ENCODE assay signal across 12 cellular contexts in the genomic region with DNA sequence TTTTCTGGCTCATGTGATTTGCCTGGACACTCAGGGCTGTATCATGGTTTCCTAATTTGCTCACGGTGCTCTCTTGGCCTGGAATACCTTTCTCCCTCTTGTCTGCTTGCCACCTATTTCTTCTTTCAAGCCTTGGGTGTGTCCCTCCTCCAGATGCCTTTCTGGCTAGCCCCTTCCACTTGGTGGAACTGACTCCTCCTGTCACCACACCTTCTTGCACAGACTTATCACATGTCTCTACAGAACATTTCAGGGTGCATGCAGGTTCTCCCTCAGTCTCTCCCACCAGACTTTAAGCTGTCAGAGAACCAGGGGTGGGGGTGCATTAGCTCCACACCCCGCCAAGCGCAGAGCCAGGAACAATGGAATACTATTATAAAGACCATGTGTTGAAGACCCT. TPM values are rescaled to one million over a fixed set of nuclear protein-coding genes. Genes with fewer than 3 reads are reported as not detected.
DNase-seq lines count a peak whose midpoint lies in the region; ATAC-seq and TF ChIP-seq lines count a peak whose summit lies in the region.
"Had no signal": no experiment of that assay in that cellular context is flagged by ENCODE, and none has a peak within 500 bp of the region (broad histone marks: within the 10 kb centered on the region; RNA-seq: fewer than 3 reads in every experiment).

No MANE protein-coding gene starts in this region.

- peak overlapping the region; percentile 99 for H3K4me3 Mint-ChIP-seq in CD4-positive, alpha-beta T cell
- H3K4me3 Mint-ChIP-seq in WTC11, result peak overlapping the region; percentile 93
- no peak overlapping the region for H3K4me3 Mint-ChIP-seq in stimulated activated memory B cell treated with anti-CD40 and anti-IgM and Interleukin-4, amounts not matched to agents 10 μg/mL and 1 μg/mL and 100 μg/mL, for 72 hours

- H3K4me3 ChIP-seq in fibroblast of mammary gland (ENCODE audit: control insufficient read depth, low read depth, low read length) (peak overlapping the region; percentile 76), retinal pigment epithelial cell (ENCODE audit: low read length) (peak overlapping the region; percentile 91)

- TF ChIP-seq CTCF in CD4-positive, alpha-beta T cell (IDR thresholded peaks at IDR 0.05), result no peak
- TF ChIP-seq CTCF in WTC11 (IDR thresholded peaks at IDR 0.05), result no peak
- no peak for TF ChIP-seq CTCF in fibroblast of mammary gland (conservative IDR thresholded peaks at IDR 0.05; ENCODE audit: control insufficient read depth, insufficient read depth, low read depth, low read length)
- TF ChIP-seq CTCF in retinal pigment epithelial cell (conservative IDR thresholded peaks at IDR 0.05; ENCODE audit: low read depth, low read length), result no peak
- TF ChIP-seq CTCF in GM13977 (IDR thresholded peaks at IDR 0.05; ENCODE audit: extremely low read depth, insufficient read depth, missing control alignments), result no peak

- no peaks in the 10 kb centered on the region for H3K27me3 ChIP-seq in CD4-positive, alpha-beta T cell (ENCODE audit: control insufficient read depth, insufficient read depth, low read length)
- H3K27me3 ChIP-seq: adrenal gland had no signal

- ATAC-seq in CD4-positive, alpha-beta T cell (ENCODE audit: poor library complexity), result no peak
- ATAC-seq in WTC11, result no peak
- no peak for ATAC-seq in stimulated activated memory B cell treated with anti-CD40 and anti-IgM and Interleukin-4, amounts not matched to agents 10 μg/mL and 1 μg/mL and 100 μg/mL, for 72 hours
- ATAC-seq: effector memory CD8-positive, alpha-beta T cell had no signal

- POLR2A ChIA-PET in CD4-positive, alpha-beta T cell (lab: Charles Lee), result no interaction called here
- POLR2A ChIA-PET in WTC11 (lab: Charles Lee), result no interaction called here

- in situ Hi-C loops in GM13977 (cut with MboI; ENCODE audit: low pct_unique_long_range_greater_than_20kb, low sequenced_read_pairs, unreplicated experiment), result loop anchor here (25.0 kb wide), 1 partner anchor 316 kb away; the partner anchor contains the start of gene HEMGN

- CTCF ChIA-PET in CD4-positive, alpha-beta T cell (lab: Charles Lee), result interaction anchor here (3.6 kb wide), 1 partner anchor 11 kb away, joined by 10 read pairs; no protein-coding TSS in a partner anchor
- CTCF ChIA-PET in WTC11 (lab: Charles Lee), result no interaction called here

- H3K4me1 Mint-ChIP-seq in CD4-positive, alpha-beta T cell (ENCODE audit: low read depth), result peaks cover 52% of the 10 kb centered on the region
- H3K4me1 Mint-ChIP-seq in WTC11, result peaks cover 56% of the 10 kb centered on the region
- peaks cover 22% of the 10 kb centered on the region for H3K4me1 Mint-ChIP-seq in stimulated activated memory B cell treated with anti-CD40 and anti-IgM and Interleukin-4, amounts not matched to agents 10 μg/mL and 1 μg/mL and 100 μg/mL, for 72 hours

- no peak overlapping the region for H3K27ac Mint-ChIP-seq in CD4-positive, alpha-beta T cell
- no peak overlapping the region for H3K27ac Mint-ChIP-seq in WTC11
- H3K27ac Mint-ChIP-seq in stimulated activated memory B cell treated with anti-CD40 and anti-IgM and Interleukin-4, amounts not matched to agents 10 μg/mL and 1 μg/mL and 100 μg/mL, for 72 hours, result no peak overlapping the region

- intact Hi-C loops in CD4-positive, alpha-beta T cell (cut with DNase I, micrococcal nuclease), result loop anchor here (5.0 to 10.0 kb wide), 3 partner anchors 149 to 839 kb away; partner anchors contain the start of genes NCBP1 (in 1 of the 2), TDRD7 (in 1 of the 2) and TSTD2 (in 1 of the 2)

- H3K27me3 Mint-ChIP-seq in CD4-positive, alpha-beta T cell, result no peaks in the 10 kb centered on the region
- no peaks in the 10 kb centered on the region for H3K27me3 Mint-ChIP-seq in WTC11 (ENCODE audit: low read depth)
- H3K27me3 Mint-ChIP-seq in stimulated activated memory B cell treated with anti-CD40 and anti-IgM and Interleukin-4, amounts not matched to agents 10 μg/mL and 1 μg/mL and 100 μg/mL, for 72 hours, result no peaks in the 10 kb centered on the region
- H3K27me3 Mint-ChIP-seq: effector memory CD8-positive, alpha-beta T cell had no signal

- H3K36me3 Mint-ChIP-seq in CD4-positive, alpha-beta T cell (ENCODE audit: low read depth), result peaks cover 29% of the 10 kb centered on the region
- peaks cover 9% of the 10 kb centered on the region for H3K36me3 Mint-ChIP-seq in WTC11
- H3K36me3 Mint-ChIP-seq in stimulated activated memory B cell treated with anti-CD40 and anti-IgM and Interleukin-4, amounts not matched to agents 10 μg/mL and 1 μg/mL and 100 μg/mL, for 72 hours, result peaks cover 9% of the 10 kb centered on the region

- H3K9me3 ChIP-seq in CD4-positive, alpha-beta T cell (ENCODE audit: control insufficient read depth, low read length), result no peaks in the 10 kb centered on the region
- H3K9me3 ChIP-seq: adrenal gland had no signal

- H3K27ac ChIP-seq in CD4-positive, alpha-beta T cell (ENCODE audit: low read depth, low read length), result no peak overlapping the region
- H3K27ac ChIP-seq: adrenal gland had no signal

- DNase-seq in CD4-positive, alpha-beta T cell, result no peak
- DNase-seq in WTC11 (ENCODE audit: low spot score), result no peak
- no peak for DNase-seq in fibroblast of mammary gland (ENCODE audit: low read depth)
- no peak for DNase-seq in retinal pigment epithelial cell (ENCODE audit: low read depth)
- no peak for DNase-seq in stimulated activated CD8-positive, alpha-beta memory T cell treated with anti-CD3 and anti-CD28 coated beads, Interleukin-4, amount 100 ng/mL, for 48 hours
- DNase-seq in GM13977 (ENCODE audit: low spot score), result no peak
- DNase-seq in 8988T, result no peak
- DNase-seq: adrenal gland; effector memory CD8-positive, alpha-beta T cell; NCI-H1092 treated with DMSO at 0.1 percent for 48 hours; RPMI8226 had no signal

- H3K9me3 Mint-ChIP-seq in CD4-positive, alpha-beta T cell, result no peaks in the 10 kb centered on the region
- H3K9me3 Mint-ChIP-seq in WTC11, result no peaks in the 10 kb centered on the region
- no peaks in the 10 kb centered on the region for H3K9me3 Mint-ChIP-seq in stimulated activated memory B cell treated with anti-CD40 and anti-IgM and Interleukin-4, amounts not matched to agents 10 μg/mL and 1 μg/mL and 100 μg/mL, for 72 hours
- H3K9me3 Mint-ChIP-seq: effector memory CD8-positive, alpha-beta T cell had no signal

TF ChIP-seq in WTC11, 78 proteins besides CTCF, POLR2A, EP300 and RAD21 (continues in another document):
- TF ChIP-seq ATF1 (CRISPR knock-in tag; IDR thresholded peaks at IDR 0.05), result no peak
- no peak for TF ChIP-seq RORB (CRISPR knock-in tag; IDR thresholded peaks at IDR 0.05)
- no peak for TF ChIP-seq NFE2L1 (CRISPR knock-in tag; IDR thresholded peaks at IDR 0.05)
- TF ChIP-seq, protein P1, sequence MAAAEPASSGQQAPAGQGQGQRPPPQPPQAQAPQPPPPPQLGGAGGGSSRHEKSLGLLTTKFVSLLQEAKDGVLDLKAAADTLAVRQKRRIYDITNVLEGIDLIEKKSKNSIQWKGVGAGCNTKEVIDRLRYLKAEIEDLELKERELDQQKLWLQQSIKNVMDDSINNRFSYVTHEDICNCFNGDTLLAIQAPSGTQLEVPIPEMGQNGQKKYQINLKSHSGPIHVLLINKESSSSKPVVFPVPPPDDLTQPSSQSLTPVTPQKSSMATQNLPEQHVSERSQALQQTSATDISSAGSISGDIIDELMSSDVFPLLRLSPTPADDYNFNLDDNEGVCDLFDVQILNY (CRISPR knock-in tag; IDR thresholded peaks at IDR 0.05), result no peak
- TF ChIP-seq ZNF425 (CRISPR knock-in tag; conservative IDR thresholded peaks at IDR 0.05), result no peak
- no peak for TF ChIP-seq MYBL2 (CRISPR knock-in tag; IDR thresholded peaks at IDR 0.05)
- no peak for TF ChIP-seq MXD4 (CRISPR knock-in tag; IDR thresholded peaks at IDR 0.05; ENCODE audit: borderline replicate concordance)
- TF ChIP-seq, protein P2, sequence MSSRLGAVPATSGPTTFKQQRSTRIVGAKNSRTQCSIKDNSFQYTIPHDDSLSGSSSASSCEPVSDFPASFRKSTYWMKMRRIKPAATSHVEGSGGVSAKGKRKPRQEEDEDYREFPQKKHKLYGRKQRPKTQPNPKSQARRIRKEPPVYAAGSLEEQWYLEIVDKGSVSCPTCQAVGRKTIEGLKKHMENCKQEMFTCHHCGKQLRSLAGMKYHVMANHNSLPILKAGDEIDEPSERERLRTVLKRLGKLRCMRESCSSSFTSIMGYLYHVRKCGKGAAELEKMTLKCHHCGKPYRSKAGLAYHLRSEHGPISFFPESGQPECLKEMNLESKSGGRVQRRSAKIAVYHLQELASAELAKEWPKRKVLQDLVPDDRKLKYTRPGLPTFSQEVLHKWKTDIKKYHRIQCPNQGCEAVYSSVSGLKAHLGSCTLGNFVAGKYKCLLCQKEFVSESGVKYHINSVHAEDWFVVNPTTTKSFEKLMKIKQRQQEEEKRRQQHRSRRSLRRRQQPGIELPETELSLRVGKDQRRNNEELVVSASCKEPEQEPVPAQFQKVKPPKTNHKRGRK (CRISPR knock-in tag; IDR thresholded peaks at IDR 0.05; ENCODE audit: borderline replicate concordance), result no peak

RNA-seq across cellular contexts. Expression of gene TBC1D2, which starts 1.9 kb away (rescaled TPM):
- 1 to 10 TPM; 2.9 to 4.0 TPM for total RNA-seq in CD4-positive, alpha-beta T cell
- total RNA-seq in WTC11 (2021), result 10.6 to 11.4 TPM (median 11.1 TPM) in 3 replicates
